In the genomic region with DNA sequence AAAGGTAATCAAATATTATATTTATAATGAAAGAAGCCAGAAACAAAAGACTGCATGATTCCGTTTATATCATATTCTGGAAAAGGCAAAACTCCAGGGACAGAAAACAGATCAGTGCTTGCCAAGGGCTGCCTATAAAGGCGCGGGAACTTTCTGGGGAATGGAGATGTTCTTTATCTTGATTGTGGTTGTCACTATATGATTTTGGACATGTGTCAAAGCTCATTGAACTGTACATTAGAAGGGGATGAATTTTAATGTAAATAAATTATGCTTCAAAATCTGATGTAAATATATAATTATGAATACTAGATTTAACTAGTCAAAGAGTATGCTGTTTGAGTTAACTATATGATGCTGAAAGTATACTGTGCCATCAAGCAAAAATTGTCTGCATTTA, we compare ENCODE assay signal across 1 cellular context.
TF ChIP-seq lines count a peak whose summit lies in the region.

No MANE protein-coding gene starts in this region.

TF ChIP-seq in SK-N-SH treated with all-trans-retinoic acid at 6 μM for 48 hours, 23 proteins besides CTCF, POLR2A, EP300 and RAD21 (continued from another document):
- TF ChIP-seq, protein P1, sequence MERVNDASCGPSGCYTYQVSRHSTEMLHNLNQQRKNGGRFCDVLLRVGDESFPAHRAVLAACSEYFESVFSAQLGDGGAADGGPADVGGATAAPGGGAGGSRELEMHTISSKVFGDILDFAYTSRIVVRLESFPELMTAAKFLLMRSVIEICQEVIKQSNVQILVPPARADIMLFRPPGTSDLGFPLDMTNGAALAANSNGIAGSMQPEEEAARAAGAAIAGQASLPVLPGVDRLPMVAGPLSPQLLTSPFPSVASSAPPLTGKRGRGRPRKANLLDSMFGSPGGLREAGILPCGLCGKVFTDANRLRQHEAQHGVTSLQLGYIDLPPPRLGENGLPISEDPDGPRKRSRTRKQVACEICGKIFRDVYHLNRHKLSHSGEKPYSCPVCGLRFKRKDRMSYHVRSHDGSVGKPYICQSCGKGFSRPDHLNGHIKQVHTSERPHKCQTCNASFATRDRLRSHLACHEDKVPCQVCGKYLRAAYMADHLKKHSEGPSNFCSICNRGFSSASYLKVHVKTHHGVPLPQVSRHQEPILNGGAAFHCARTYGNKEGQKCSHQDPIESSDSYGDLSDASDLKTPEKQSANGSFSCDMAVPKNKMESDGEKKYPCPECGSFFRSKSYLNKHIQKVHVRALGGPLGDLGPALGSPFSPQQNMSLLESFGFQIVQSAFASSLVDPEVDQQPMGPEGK (CRISPR knock-in tag; IDR thresholded peaks at IDR 0.05; ENCODE audit: borderline replicate concordance): no peak
- TF ChIP-seq ISL1 (CRISPR knock-in tag; IDR thresholded peaks at IDR 0.05): no peak
- TF ChIP-seq CSDC2 (CRISPR knock-in tag; IDR thresholded peaks at IDR 0.05): no peak
- TF ChIP-seq TOX (CRISPR knock-in tag; IDR thresholded peaks at IDR 0.05; ENCODE audit: borderline replicate concordance): no peak
- TF ChIP-seq, protein P2, sequence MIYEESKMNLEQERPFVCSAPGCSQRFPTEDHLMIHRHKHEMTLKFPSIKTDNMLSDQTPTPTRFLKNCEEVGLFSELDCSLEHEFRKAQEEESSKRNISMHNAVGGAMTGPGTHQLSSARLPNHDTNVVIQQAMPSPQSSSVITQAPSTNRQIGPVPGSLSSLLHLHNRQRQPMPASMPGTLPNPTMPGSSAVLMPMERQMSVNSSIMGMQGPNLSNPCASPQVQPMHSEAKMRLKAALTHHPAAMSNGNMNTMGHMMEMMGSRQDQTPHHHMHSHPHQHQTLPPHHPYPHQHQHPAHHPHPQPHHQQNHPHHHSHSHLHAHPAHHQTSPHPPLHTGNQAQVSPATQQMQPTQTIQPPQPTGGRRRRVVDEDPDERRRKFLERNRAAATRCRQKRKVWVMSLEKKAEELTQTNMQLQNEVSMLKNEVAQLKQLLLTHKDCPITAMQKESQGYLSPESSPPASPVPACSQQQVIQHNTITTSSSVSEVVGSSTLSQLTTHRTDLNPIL (CRISPR knock-in tag; IDR thresholded peaks at IDR 0.05; ENCODE audit: low read depth): no peak
- no peak for TF ChIP-seq ZNF565 (CRISPR knock-in tag; conservative IDR thresholded peaks at IDR 0.05; ENCODE audit: low read depth)
